ENCODE assay signal across 1 cellular context in the genomic region with DNA sequence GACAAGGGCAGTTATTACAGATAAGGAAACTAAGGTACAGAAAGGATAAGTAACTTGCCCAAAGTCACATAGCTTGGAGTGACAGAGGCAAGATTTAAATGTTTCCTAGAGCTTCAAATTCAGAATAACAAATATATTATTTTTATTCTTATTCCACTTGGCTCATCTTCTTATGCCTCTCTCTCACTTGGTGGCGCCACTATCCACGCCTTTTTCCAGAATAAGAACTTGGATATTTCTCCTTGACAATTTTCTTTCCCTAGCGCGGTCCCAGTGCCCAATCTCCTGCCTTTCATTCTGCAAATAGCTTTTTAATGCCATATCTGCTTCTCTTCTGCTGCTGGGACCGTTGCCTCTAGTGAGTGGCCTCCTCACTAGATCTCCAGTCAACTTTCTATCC.
TF ChIP-seq lines count a peak whose summit lies in the region.

No MANE protein-coding gene starts in this region.

TF ChIP-seq in H1, 55 proteins besides CTCF, POLR2A, EP300 and RAD21:
- no peak for TF ChIP-seq GABPA (IDR thresholded peaks at IDR 0.05; ENCODE audit: borderline replicate concordance, insufficient read depth, low read length)
- TF ChIP-seq GTF2F1 (IDR thresholded peaks at IDR 0.05; ENCODE audit: borderline replicate concordance, low read depth, low read length), result no peak
- TF ChIP-seq FOSL1 (IDR thresholded peaks at IDR 0.05; ENCODE audit: insufficient read depth, low read depth, low read length), result no peak
- no peak for TF ChIP-seq BRCA1 (IDR thresholded peaks at IDR 0.05; ENCODE audit: low read depth, low read length)
- TF ChIP-seq CEBPB (IDR thresholded peaks at IDR 0.05; ENCODE audit: low read depth, low read length), result no peak
- no peak for TF ChIP-seq CHD1 (IDR thresholded peaks at IDR 0.05; ENCODE audit: low read depth, low read length)
- TF ChIP-seq KDM4A (IDR thresholded peaks at IDR 0.05; ENCODE audit: low read depth, low read length, severe bottlenecking), result no peak
- TF ChIP-seq NANOG (IDR thresholded peaks at IDR 0.05; ENCODE audit: insufficient read depth, low read depth, low read length, poor library complexity, severe bottlenecking), result no peak
- no peak for TF ChIP-seq TBP (IDR thresholded peaks at IDR 0.05; ENCODE audit: low read depth, low read length)
- TF ChIP-seq RBBP5 (IDR thresholded peaks at IDR 0.05; ENCODE audit: borderline replicate concordance, low read depth, low read length), result no peak
- TF ChIP-seq HDAC2 (IDR thresholded peaks at IDR 0.05; ENCODE audit: borderline replicate concordance in 1 of 2, low read depth in 2 of 2, low read length in 2 of 2), result no peak
- TF ChIP-seq PHF8 (conservative IDR thresholded peaks at IDR 0.05; ENCODE audit: low read depth, low read length), result no peak
